In the genomic region with DNA sequence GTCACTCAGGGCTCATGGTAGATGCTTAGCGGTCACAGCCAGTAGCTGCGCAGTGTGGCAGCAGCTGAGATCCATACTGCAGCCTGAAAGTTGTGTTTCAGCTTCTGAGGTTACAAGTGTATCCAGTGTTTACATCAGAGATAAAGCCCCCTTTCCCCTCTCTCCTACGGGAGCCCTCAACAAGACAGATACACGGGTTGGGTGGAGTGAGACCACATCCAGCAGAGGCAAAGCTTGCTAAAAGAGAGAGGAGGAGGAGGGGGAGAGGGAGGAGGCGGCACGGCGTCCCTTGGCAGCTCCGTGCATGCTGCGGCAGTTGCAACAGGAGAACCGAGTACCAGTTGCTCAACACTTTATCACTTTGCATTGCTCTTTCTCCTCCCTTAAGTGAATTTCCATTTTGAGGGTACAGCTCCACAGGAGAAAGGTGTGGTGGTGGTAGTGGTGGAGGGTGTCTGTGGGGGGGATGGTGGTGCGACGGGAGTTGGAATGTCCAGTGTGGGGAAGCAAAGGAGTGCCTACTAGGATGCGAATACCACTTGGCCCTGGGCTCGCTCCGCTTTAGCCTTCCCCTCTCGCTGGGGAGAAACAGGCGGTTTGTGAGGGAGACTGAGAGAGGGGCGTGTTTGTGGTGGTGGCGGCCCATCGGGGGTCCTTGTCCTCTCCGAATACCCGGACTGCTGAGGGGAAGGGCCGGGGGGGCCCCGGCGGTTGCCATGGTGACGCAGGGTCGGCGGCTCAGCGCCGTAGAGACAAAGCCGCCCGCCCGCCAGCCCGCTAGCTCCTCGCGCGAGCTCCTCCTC, we compare ENCODE assay signal across 8 cellular contexts. TPM values are rescaled to one million over a fixed set of nuclear protein-coding genes. Genes with fewer than 3 reads are reported as not detected.
DNase-seq lines count a peak whose midpoint lies in the region; ATAC-seq, FAIRE-seq and TF ChIP-seq lines count a peak whose summit lies in the region.

No MANE protein-coding gene starts in this region.

- peak overlapping the region; percentile 38; the same call in 1 of the 2 replicates for H3K4me2 ChIP-seq in PC-9
- peak overlapping the region; percentile 38; the same call in 1 of the 2 replicates for H3K4me2 ChIP-seq in GM12878 (ENCODE audit: control insufficient read depth, insufficient read depth)
- H3K4me2 ChIP-seq in smooth muscle cell: peak overlapping the region; percentile 86

- TF ChIP-seq RAD21 in GM12878 (IDR thresholded peaks at IDR 0.05; ENCODE audit: insufficient read depth, low read depth, low read length): no peak

- WGBS in GM12878 (ENCODE audit: insufficient coverage, insufficient replicate concordance, low lambda C conversion rate, missing lambda C conversion rate): 23% methylated on average over 22 of the region's 37 CpGs
- WGBS in smooth muscle cell (ENCODE audit: low lambda C conversion rate): under 1% methylated on average over 28 of the region's 37 CpGs

- SMC1A ChIA-PET in GM12878 (lab: Charles Lee; ENCODE audit: uncharacterized antibody, unreplicated experiment): interaction anchor here (0.9 to 1.6 kb wide), 3 partner anchors 13 to 200 kb away, joined by 3 read pairs; no protein-coding TSS in a partner anchor

- no peak overlapping the region for H3K27ac Mint-ChIP-seq in CD4-positive, alpha-beta T cell

- H3K36me3 ChIP-seq in PC-9 (ENCODE audit: low read depth) (no peaks in the 10 kb centered on the region), GM12878 (ENCODE audit: control insufficient read depth in 2 of 2, insufficient read depth in 2 of 2, low read length in 1 of 2) (no peaks in the 10 kb centered on the region), iPS-15b (ENCODE audit: control insufficient read depth, insufficient read depth, low read length) (no peaks in the 10 kb centered on the region), smooth muscle cell (ENCODE audit: low read depth) (no peaks in the 10 kb centered on the region)

- no peaks in the 10 kb centered on the region for H3K4me1 ChIP-seq in PC-9 (replicated peaks; ENCODE audit: insufficient read depth)
- peaks cover 3% of the 10 kb centered on the region; the same call in 1 of the 2 replicates for H3K4me1 ChIP-seq in GM12878 (ENCODE audit: control insufficient read depth, insufficient read depth, low read length)
- H3K4me1 ChIP-seq in iPS-15b (ENCODE audit: control insufficient read depth, insufficient read depth, low read length): peaks cover 4% of the 10 kb centered on the region
- peaks cover 10% of the 10 kb centered on the region for H3K4me1 ChIP-seq in smooth muscle cell (ENCODE audit: low read depth)

- ATAC-seq in CD4-positive, alpha-beta T cell (ENCODE audit: poor library complexity): peak; percentile 78
- peak; percentile 38; the same call in 2 of the 3 replicates for ATAC-seq in GM12878

- H3K9ac ChIP-seq in GM12878 (ENCODE audit: control insufficient read depth, insufficient read depth, low read length): no peak overlapping the region
- peak overlapping the region; percentile 51 for H3K9ac ChIP-seq in iPS-15b (ENCODE audit: low read depth, low read length)
- no peak overlapping the region for H3K9ac ChIP-seq in smooth muscle cell (ENCODE audit: low read depth)

- peak overlapping the region; percentile 90 for H3K4me3 Mint-ChIP-seq in CD4-positive, alpha-beta T cell

- peaks cover 16% of the 10 kb centered on the region for H3K4me1 Mint-ChIP-seq in CD4-positive, alpha-beta T cell (ENCODE audit: low read depth)

- TF ChIP-seq EP300 in GM12878 (IDR thresholded peaks at IDR 0.05; ENCODE audit: borderline replicate concordance in 1 of 2, control insufficient read depth in 1 of 2, low read depth in 2 of 2, low read length in 2 of 2): no peak

- H3F3A ChIP-seq in PC-9 (ENCODE audit: insufficient read depth, low read depth) (no peaks in the 10 kb centered on the region), smooth muscle cell (ENCODE audit: low read depth) (peaks cover 13% of the 10 kb centered on the region)

- TF ChIP-seq CTCF in CD4-positive, alpha-beta T cell (IDR thresholded peaks at IDR 0.05): no peak
- no peak for TF ChIP-seq CTCF in PC-9 (conservative IDR thresholded peaks at IDR 0.05)
- no peak for TF ChIP-seq CTCF in GM12878 (IDR thresholded peaks at IDR 0.05 in 2 of 3, conservative IDR thresholded peaks at IDR 0.05 in 1 of 3; ENCODE audit: control insufficient read depth in 2 of 3, extremely low read depth in 1 of 3, insufficient read depth in 1 of 3, low read depth in 3 of 3, low read length in 3 of 3)
- no peak for TF ChIP-seq CTCF in smooth muscle cell (IDR thresholded peaks at IDR 0.05; ENCODE audit: borderline replicate concordance, insufficient read depth, poor library complexity, severe bottlenecking)

- RAD21 ChIA-PET in GM12878 (lab: Charles Lee; ENCODE audit: unreplicated experiment): interaction anchor here (1.8 kb wide), 1 partner anchor 122 kb away, joined by 6 read pairs; no protein-coding TSS in a partner anchor

- no peak for TF ChIP-seq POLR2A in GM12878 (IDR thresholded peaks at IDR 0.05; ENCODE audit: low read depth, low read length)
- no peak for TF ChIP-seq POLR2A in GM12891 (IDR thresholded peaks at IDR 0.05; ENCODE audit: low read depth, low read length)

- peak in 4 of 10 experiments; percentile 16 to 49 (median 32) for DNase-seq in CD4-positive, alpha-beta T cell
- DNase-seq in HS-27A (ENCODE audit: low read depth) (peak; percentile 48), PC-9 (no peak), GM12878 (ENCODE audit: low read depth, low spot score) (no peak), smooth muscle cell (lab: John Stamatoyannopoulos, UW; ENCODE audit: unreplicated experiment) (peak; percentile 59), GM12891 (ENCODE audit: insufficient read length, low spot score) (no peak), HT-29 (ENCODE audit: low spot score) (no peak)

- BruUV-seq in PC-9 (replicated peaks; lab: Mats Ljungman, UMichigan) (no TSS peak), GM12878 (replicated peaks; lab: Mats Ljungman, UMichigan) (no TSS peak)

- POLR2A ChIA-PET in CD4-positive, alpha-beta T cell (lab: Charles Lee): no interaction called here
- POLR2A ChIA-PET in PC-9 (lab: Charles Lee; ENCODE audit: unreplicated experiment): interaction anchor here (0.6 kb wide), 1 partner anchor 431 kb away, joined by 4 read pairs; no protein-coding TSS in a partner anchor
- POLR2A ChIA-PET in GM12878 (lab: Charles Lee): no interaction called here

- H2AFZ ChIP-seq in PC-9: no peak overlapping the region
- H2AFZ ChIP-seq in GM12878 (ENCODE audit: control insufficient read depth, low read depth, low read length): no peak overlapping the region
- peak overlapping the region; percentile 76 for H2AFZ ChIP-seq in smooth muscle cell (ENCODE audit: low read depth)

- intact Hi-C loops in CD4-positive, alpha-beta T cell (cut with DNase I, micrococcal nuclease): no loop called here
- intact Hi-C loops in PC-9 (cut with micrococcal nuclease; ENCODE audit: unreplicated experiment): no loop called here
- intact Hi-C loops in GM12878 (cut with micrococcal nuclease; ENCODE audit: unreplicated experiment): no loop called here

- H3K4me3 ChIP-seq in PC-9: peak overlapping the region; percentile 33; the same call in 1 of the 2 replicates
- H3K4me3 ChIP-seq in GM12878: no peak overlapping the region
- peak overlapping the region; percentile 91 for H3K4me3 ChIP-seq in iPS-15b (ENCODE audit: low read depth, low read length)
- peak overlapping the region; percentile 52 for H3K4me3 ChIP-seq in smooth muscle cell

- H3K27ac ChIP-seq in CD4-positive, alpha-beta T cell (ENCODE audit: low read depth, low read length): no peak overlapping the region
- H3K27ac ChIP-seq in PC-9 (no peak overlapping the region), GM12878 (ENCODE audit: control insufficient read depth, insufficient read depth) (no peak overlapping the region), smooth muscle cell (ENCODE audit: low read depth) (peak overlapping the region; percentile 42)

- H3K9me2 ChIP-seq in PC-9 (ENCODE audit: insufficient read depth): no peaks in the 10 kb centered on the region

- no peaks in the 10 kb centered on the region for H3K79me2 ChIP-seq in PC-9 (ENCODE audit: low read depth)
- no peaks in the 10 kb centered on the region for H3K79me2 ChIP-seq in GM12878 (ENCODE audit: control insufficient read depth, insufficient read depth, low read length)
- H3K79me2 ChIP-seq in smooth muscle cell (ENCODE audit: low read depth): no peaks in the 10 kb centered on the region

- H3K27me3 ChIP-seq in CD4-positive, alpha-beta T cell (ENCODE audit: control insufficient read depth, insufficient read depth, low read length): peaks cover 66% of the 10 kb centered on the region
- H3K27me3 ChIP-seq in PC-9 (ENCODE audit: insufficient read depth, low read depth) (no peaks in the 10 kb centered on the region), GM12878 (replicated peaks in 1 of 2; ENCODE audit: control insufficient read depth in 2 of 2, insufficient read depth in 2 of 2, low read length in 1 of 2) (peaks cover 7 to 21% of the 10 kb centered on the region in 2 experiments), iPS-15b (ENCODE audit: control insufficient read depth, insufficient read depth, low read length) (peaks cover 38% of the 10 kb centered on the region), smooth muscle cell (ENCODE audit: low read depth) (peaks cover 36% of the 10 kb centered on the region)

- H4K20me1 ChIP-seq in PC-9 (ENCODE audit: insufficient read depth) (no peaks in the 10 kb centered on the region), GM12878 (ENCODE audit: control insufficient read depth, insufficient read depth) (no peaks in the 10 kb centered on the region), smooth muscle cell (ENCODE audit: low read depth) (no peaks in the 10 kb centered on the region)

- H3K36me3 Mint-ChIP-seq in CD4-positive, alpha-beta T cell (ENCODE audit: low read depth): no peaks in the 10 kb centered on the region

- peaks cover 3% of the 10 kb centered on the region for H3K9me3 Mint-ChIP-seq in CD4-positive, alpha-beta T cell

- H3K27me3 Mint-ChIP-seq in CD4-positive, alpha-beta T cell: peaks cover 66% of the 10 kb centered on the region

- CTCF ChIA-PET in CD4-positive, alpha-beta T cell (lab: Charles Lee): interaction anchor here (1.0 to 1.3 kb wide), 2 partner anchors 16 kb away, joined by 3 to 4 read pairs; no protein-coding TSS in a partner anchor
- CTCF ChIA-PET in PC-9 (lab: Charles Lee) (interaction anchor here (0.6 kb wide), 1 partner anchor 129 kb away, joined by 5 read pairs; no protein-coding TSS in a partner anchor), GM12878 (lab: Yijun Ruan, JAX) (interaction anchor here (0.9 to 1.6 kb wide), 4 partner anchors 13 to 142 kb away, joined by 3 to 5 read pairs (median 4); no protein-coding TSS in a partner anchor)

- peaks cover 4% of the 10 kb centered on the region for H3K9me3 ChIP-seq in CD4-positive, alpha-beta T cell (ENCODE audit: control insufficient read depth, low read length)
- H3K9me3 ChIP-seq in PC-9 (ENCODE audit: insufficient read depth, low read depth): no peaks in the 10 kb centered on the region
- H3K9me3 ChIP-seq in GM12878 (replicated peaks; ENCODE audit: control insufficient read depth, insufficient read depth, low read length): no peaks in the 10 kb centered on the region
- no peaks in the 10 kb centered on the region for H3K9me3 ChIP-seq in iPS-15b (ENCODE audit: control insufficient read depth, insufficient read depth, low read length)
- H3K9me3 ChIP-seq in smooth muscle cell (replicated peaks; ENCODE audit: low read depth): no peaks in the 10 kb centered on the region

- FAIRE-seq in GM12878 (lab: Jason Lieb, UNC): no peak
- FAIRE-seq in GM12891 (lab: Jason Lieb, UNC): no peak

- in situ Hi-C loops in GM12878 (cut with MboI): loop anchor here (25.0 kb wide), 1 partner anchor 1538 kb away; no protein-coding TSS in a partner anchor

RNA-seq across cellular contexts. Expression of gene RNF182, which starts 0.4 kb away (rescaled TPM):
- total RNA-seq in CD4-positive, alpha-beta T cell: under 1 TPM; 0.11 to 0.20 TPM
- total RNA-seq in PC-9 (2021) (0.13 and 0.18 TPM in 2 replicates), GM12878 (2014; rRNA removed) (not detected in 2 replicates), GM12878 (2014; rRNA removed; fragmentation: Illumina TruSeq; extraction: Trizol) (not detected in 2 replicates), GM12878 (2021) (not detected in 2 replicates), smooth muscle cell (0.76 and 1.6 TPM in 2 replicates)
- not detected in 2 replicates for total RNA-seq in GM12878 (2013; cell fraction: nucleolus; rRNA removed)
- not detected for polyA plus RNA-seq in GM12878 (2011; ENCODE audit: low read depth)
- polyA plus RNA-seq in GM12878 (2011; rRNA removed) (not detected in 2 replicates), GM12878 (2014; fragmentation: Illumina TruSeq; extraction: Trizol) (not detected in 2 replicates), GM12878 (2014; fragmentation: Nextera tagmentation; extraction: Ambion mirVana) (not detected), GM12878 (2014; rRNA removed) (not detected in 2 replicates), GM12878 (2016; fragmentation: Nextera tagmentation; extraction: Ambion mirVana) (not detected), smooth muscle cell (not detected in 2 replicates)
- polyA plus RNA-seq in GM12878 (2011; cell fraction: cytosol; rRNA removed): 0.09 TPM in 1 of 2 replicates, not detected in the other
- polyA plus RNA-seq in GM12878 (2011; cell fraction: nucleus; rRNA removed): not detected in 2 replicates
- polyA plus RNA-seq in GM12878 (2012): not detected in 2 replicates
- polyA minus RNA-seq in GM12878 (2011; rRNA and poly(A)+ RNA removed): not detected in 2 replicates
- 0.42 and 1.3 TPM in 2 replicates for polyA minus RNA-seq in GM12878 (2011; cell fraction: cytosol; rRNA and poly(A)+ RNA removed)
- polyA minus RNA-seq in GM12878 (2011; cell fraction: nucleus; rRNA and poly(A)+ RNA removed): 0.12 TPM in 1 of 2 replicates, not detected in the other
- not detected for polyA plus RNA-seq in GM12891 (2012; ENCODE audit: low read depth, missing spikeins)
- not detected in 2 replicates for total RNA-seq in HT-29 (2014; rRNA removed; shearing (Covaris generic))

Comparison
In these comparisons a context has a peak if more than half of its experiments do, and no peak if none do; other contexts are left out.
1. DNase-seq: peak in HS-27A (single experiment) and smooth muscle cell (single experiment); none in PC-9 (0 of 2), GM12878 (single experiment), GM12891 (single experiment) and HT-29 (single experiment).
2. Peak in every context shown above with its lines, with median percentiles within 50 percentile points of each other: H3K4me2 ChIP-seq.